Comparison of ENCODE assay signal across 22 cellular contexts in the genomic region with DNA sequence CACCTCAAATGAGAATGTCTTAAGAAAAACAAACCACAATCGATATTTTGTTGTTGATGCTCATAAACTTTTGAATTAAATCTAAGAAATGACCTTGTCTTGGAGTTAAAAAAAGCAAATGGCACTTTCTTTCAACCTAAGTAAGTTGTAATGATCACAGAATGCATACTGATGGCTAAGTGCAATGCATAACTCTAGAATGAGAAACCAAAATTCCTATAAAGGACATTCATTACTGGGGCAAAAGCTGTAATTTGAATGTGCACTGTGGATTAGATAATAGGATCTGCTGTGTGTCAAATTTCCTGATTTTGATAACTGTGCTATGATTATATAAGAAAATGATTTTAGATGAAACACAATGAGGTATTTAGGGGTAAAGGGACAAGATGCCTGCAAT. TPM values are rescaled to one million over a fixed set of nuclear protein-coding genes. Genes with fewer than 3 reads are reported as not detected.
DNase-seq lines count a peak whose midpoint lies in the region; ATAC-seq and TF ChIP-seq lines count a peak whose summit lies in the region.
"Had no signal": no experiment of that assay in that cellular context is flagged by ENCODE, and none has a peak within 500 bp of the region (broad histone marks: within the 10 kb centered on the region; RNA-seq: fewer than 3 reads in every experiment).

No MANE protein-coding gene starts in this region.

- peak overlapping the region in 1 of 2 donors; percentile 8 for H3K9ac ChIP-seq in liver (ENCODE audit: low read depth in 1 of 2, low read length in 2 of 2)

- H3K4me3 ChIP-seq in CD4-positive, CD25-positive, alpha-beta regulatory T cell (ENCODE audit: low read depth, low read length): peak overlapping the region; percentile 17
- no peak overlapping the region for H3K4me3 ChIP-seq in liver (ENCODE audit: low read depth in 1 of 3, low read length in 3 of 3)
- no peak overlapping the region for H3K4me3 ChIP-seq in prostate gland
- H3K4me3 ChIP-seq: PC-9 had no signal

- CTCF ChIA-PET in activated B cell treated with CpG ODN at 0.5 μM for 24 hours (lab: Charles Lee): no interaction called here

- H3K36me3 Mint-ChIP-seq in activated CD4-positive, alpha-beta T cell treated with anti-CD3 and anti-CD28 coated beads, Interleukin-2, amount 10 ng/mL, durations not matched to agents 24 days and 14 days (ENCODE audit: low read depth): peaks cover 74% of the 10 kb centered on the region
- peaks cover 16% of the 10 kb centered on the region for H3K36me3 Mint-ChIP-seq in CD4-positive, CD25-positive, alpha-beta regulatory T cell
- H3K36me3 Mint-ChIP-seq in activated B cell treated with CpG ODN at 0.5 μM for 24 hours (ENCODE audit: low read depth): peaks cover 54% of the 10 kb centered on the region

- no peak for DNase-seq in activated CD4-positive, alpha-beta T cell treated with anti-CD3 and anti-CD28 coated beads, Interleukin-2, amount 10 ng/mL, durations not matched to agents 24 days and 14 days
- DNase-seq in activated CD4-positive, alpha-beta T cell treated with anti-CD3 and anti-CD28 coated beads for 48 hours: no peak
- DNase-seq in CD4-positive, CD25-positive, alpha-beta regulatory T cell: no peak
- DNase-seq in activated B cell treated with CpG ODN at 0.5 μM for 24 hours: no peak
- no peak for DNase-seq in prostate gland (ENCODE audit: low spot score)
- DNase-seq in HPDE6-E6E7 (ENCODE audit: extremely low spot score): no peak
- DNase-seq: C1 segment of cervical spinal cord; DMS 273 treated with DMSO at 0.1 percent for 48 hours; foreskin melanocyte; GOT3; kidney; NCI-H1092; PC-9; stimulated activated CD8-positive, alpha-beta memory T cell treated with anti-CD3 and anti-CD28 coated beads, Interleukin-4, amount 100 ng/mL, for 48 hours; T-helper 2 cell; WERI-Rb-1 had no signal

- H3K4me3 Mint-ChIP-seq in activated CD4-positive, alpha-beta T cell treated with anti-CD3 and anti-CD28 coated beads, Interleukin-2, amount 10 ng/mL, durations not matched to agents 24 days and 14 days: peak overlapping the region; percentile 19
- peak overlapping the region in 1 of 4 donors; percentile 61 for H3K4me3 Mint-ChIP-seq in CD4-positive, CD25-positive, alpha-beta regulatory T cell
- no peak overlapping the region for H3K4me3 Mint-ChIP-seq in activated B cell treated with CpG ODN at 0.5 μM for 24 hours

- TF ChIP-seq CTCF in activated B cell treated with CpG ODN at 0.5 μM for 24 hours (IDR thresholded peaks at IDR 0.05) (no peak), liver (IDR thresholded peaks at IDR 0.05; ENCODE audit: low read depth, low read length, missing input control) (no peak), prostate gland (IDR thresholded peaks at IDR 0.05) (no peak)

- no peaks in the 10 kb centered on the region for H3K9me3 ChIP-seq in CD4-positive, CD25-positive, alpha-beta regulatory T cell (ENCODE audit: control insufficient read depth in 2 of 2, low read length in 2 of 2)
- H3K9me3 ChIP-seq in liver (ENCODE audit: control insufficient read depth in 4 of 4, low read length in 3 of 4) (no peaks in the 10 kb centered on the region), prostate gland (no peaks in the 10 kb centered on the region)

- H3K36me3 ChIP-seq in CD4-positive, CD25-positive, alpha-beta regulatory T cell (ENCODE audit: control insufficient read depth, insufficient read depth, low read length): no peaks in the 10 kb centered on the region
- H3K36me3 ChIP-seq in liver (ENCODE audit: control insufficient read depth in 4 of 4, insufficient read depth in 3 of 4, low read depth in 1 of 4, low read length in 3 of 4) (no peaks in the 10 kb centered on the region), prostate gland (no peaks in the 10 kb centered on the region)
- H3K36me3 ChIP-seq: WERI-Rb-1 had no signal

- H3K9me3 Mint-ChIP-seq in activated CD4-positive, alpha-beta T cell treated with anti-CD3 and anti-CD28 coated beads, Interleukin-2, amount 10 ng/mL, durations not matched to agents 24 days and 14 days: no peaks in the 10 kb centered on the region
- H3K9me3 Mint-ChIP-seq in CD4-positive, CD25-positive, alpha-beta regulatory T cell: peaks cover 0 to 2% (median 0%) of the 10 kb centered on the region in 7 donors
- H3K9me3 Mint-ChIP-seq in activated B cell treated with CpG ODN at 0.5 μM for 24 hours: no peaks in the 10 kb centered on the region

- H3K4me1 ChIP-seq in CD4-positive, CD25-positive, alpha-beta regulatory T cell (ENCODE audit: control insufficient read depth, insufficient read depth, low read length, poor library complexity, severe bottlenecking): peaks cover 23% of the 10 kb centered on the region
- H3K4me1 ChIP-seq in liver (ENCODE audit: control insufficient read depth in 4 of 4, insufficient read depth in 4 of 4, low read length in 3 of 4) (peaks cover 12 to 92% (median 79%) of the 10 kb centered on the region in 4 donors), prostate gland (replicated peaks) (peaks cover 5% of the 10 kb centered on the region)

- H3K27ac ChIP-seq in CD4-positive, CD25-positive, alpha-beta regulatory T cell (ENCODE audit: insufficient read depth, low read length, poor library complexity, severe bottlenecking): no peak overlapping the region
- peak overlapping the region; percentile 55 to 67 for H3K27ac ChIP-seq in liver (ENCODE audit: low read depth in 1 of 2, low read length in 2 of 2)
- H3K27ac ChIP-seq in prostate gland: peak overlapping the region in 1 of 2 donors; percentile 72
- H3K27ac ChIP-seq: PC-9, WERI-Rb-1 had no signal

- TF ChIP-seq POLR2A in prostate gland (IDR thresholded peaks at IDR 0.05): no peak

- H3K27me3 Mint-ChIP-seq in activated CD4-positive, alpha-beta T cell treated with anti-CD3 and anti-CD28 coated beads, Interleukin-2, amount 10 ng/mL, durations not matched to agents 24 days and 14 days: no peaks in the 10 kb centered on the region
- no peaks in the 10 kb centered on the region for H3K27me3 Mint-ChIP-seq in CD4-positive, CD25-positive, alpha-beta regulatory T cell
- H3K27me3 Mint-ChIP-seq in activated B cell treated with CpG ODN at 0.5 μM for 24 hours: no peaks in the 10 kb centered on the region

- peak overlapping the region; percentile 26 for H3K27ac Mint-ChIP-seq in activated CD4-positive, alpha-beta T cell treated with anti-CD3 and anti-CD28 coated beads, Interleukin-2, amount 10 ng/mL, durations not matched to agents 24 days and 14 days
- H3K27ac Mint-ChIP-seq in CD4-positive, CD25-positive, alpha-beta regulatory T cell: peak overlapping the region; percentile 22 to 66 (median 58)
- peak overlapping the region; percentile 7 for H3K27ac Mint-ChIP-seq in activated B cell treated with CpG ODN at 0.5 μM for 24 hours

- H3K27me3 ChIP-seq in CD4-positive, CD25-positive, alpha-beta regulatory T cell (ENCODE audit: control insufficient read depth, insufficient read depth, low read length): no peaks in the 10 kb centered on the region
- H3K27me3 ChIP-seq in liver (ENCODE audit: control insufficient read depth in 4 of 4, insufficient read depth in 4 of 4, low read length in 3 of 4): no peaks in the 10 kb centered on the region
- H3K27me3 ChIP-seq in prostate gland (replicated peaks; ENCODE audit: insufficient read depth): no peaks in the 10 kb centered on the region

- H3K4me1 Mint-ChIP-seq in activated CD4-positive, alpha-beta T cell treated with anti-CD3 and anti-CD28 coated beads, Interleukin-2, amount 10 ng/mL, durations not matched to agents 24 days and 14 days: peaks cover 70% of the 10 kb centered on the region
- peaks cover 60 to 89% (median 72%) of the 10 kb centered on the region in 4 donors for H3K4me1 Mint-ChIP-seq in CD4-positive, CD25-positive, alpha-beta regulatory T cell
- peaks cover 90% of the 10 kb centered on the region for H3K4me1 Mint-ChIP-seq in activated B cell treated with CpG ODN at 0.5 μM for 24 hours

- ATAC-seq in CD4-positive, CD25-positive, alpha-beta regulatory T cell (ENCODE audit: low read depth in 2 of 2): no peak
- no peak for ATAC-seq in activated B cell treated with CpG ODN at 0.5 μM for 24 hours (ENCODE audit: low read depth)
- no peak for ATAC-seq in HG02884 (IDR thresholded peaks at IDR 0.05; ENCODE audit: unreplicated experiment)

- WGBS in liver: 67% methylated on average over 1 of the region's 1 CpG
- WGBS in prostate gland: 56% methylated on average over 1 of the region's 1 CpG

- POLR2A ChIA-PET in activated B cell treated with CpG ODN at 0.5 μM for 24 hours (lab: Charles Lee): interaction anchor here (6.7 kb wide), 1 partner anchor 13 kb away, joined by 65 read pairs; a partner anchor contains a TSS

- intact Hi-C loops in activated CD4-positive, alpha-beta T cell treated with anti-CD3 and anti-CD28 coated beads, Interleukin-2, amount 10 ng/mL, durations not matched to agents 24 days and 14 days (cut with micrococcal nuclease): no loop called here
- intact Hi-C loops in activated B cell treated with CpG ODN at 0.5 μM for 24 hours (cut with micrococcal nuclease): loop anchor here (1.0 kb wide), 1 partner anchor 9 kb away; no protein-coding TSS in a partner anchor
- intact Hi-C loops in prostate gland (cut with DNase I): no loop called here

- TF ChIP-seq RAD21 in liver (IDR thresholded peaks at IDR 0.05): no peak

TF ChIP-seq in liver, 16 proteins besides CTCF, POLR2A, EP300 and RAD21 (continues in another document):
- TF ChIP-seq FOXA2 (IDR thresholded peaks at IDR 0.05) (no peak), SP1 (IDR thresholded peaks at IDR 0.05) (no peak), HNF4G (IDR thresholded peaks at IDR 0.05) (no peak), GABPA (IDR thresholded peaks at IDR 0.05 in 1 of 2, conservative IDR thresholded peaks at IDR 0.05 in 1 of 2) (no peak), NR2F2 (IDR thresholded peaks at IDR 0.05) (no peak), HNF4A (conservative IDR thresholded peaks at IDR 0.05) (no peak)

RNA-seq across cellular contexts. Expression of a gene that starts 14.3 kb away (rescaled TPM):
- 130 and 133 TPM in 2 replicates for total RNA-seq in activated CD4-positive, alpha-beta T cell treated with anti-CD3 and anti-CD28 coated beads, Interleukin-2, amount 10 ng/mL, durations not matched to agents 24 days and 14 days
- total RNA-seq in CD4-positive, CD25-positive, alpha-beta regulatory T cell: 61.4 TPM
- polyA plus RNA-seq in CD4-positive, CD25-positive, alpha-beta regulatory T cell: 10 to 100 TPM; 23.5 to 46.3 (median 27.5) TPM
- 44.5 and 44.7 TPM in 2 replicates for total RNA-seq in activated B cell treated with CpG ODN at 0.5 μM for 24 hours
- 100 to 1,000 TPM in 1 of 2 donors, 10 to 100 TPM in 1; 18.2 to 104 TPM for total RNA-seq in liver
- polyA plus RNA-seq in liver: 10 to 100 TPM; 12.1 to 22.4 TPM
- 10 to 100 TPM; 47.4 to 48.9 TPM for total RNA-seq in prostate gland

RNA-seq across cellular contexts. Expression of a gene that starts 44.9 kb away (rescaled TPM):
- total RNA-seq in activated CD4-positive, alpha-beta T cell treated with anti-CD3 and anti-CD28 coated beads, Interleukin-2, amount 10 ng/mL, durations not matched to agents 24 days and 14 days: not detected in 2 replicates
- total RNA-seq in CD4-positive, CD25-positive, alpha-beta regulatory T cell: not detected
- polyA plus RNA-seq in CD4-positive, CD25-positive, alpha-beta regulatory T cell: under 1 TPM in 2 of 4 donors, not detected in 2; 0.17 to 0.77 TPM
- not detected in 2 replicates for total RNA-seq in activated B cell treated with CpG ODN at 0.5 μM for 24 hours
- total RNA-seq in liver: under 1 TPM in 1 of 2 donors, not detected in 1; under 0.01 TPM
- polyA plus RNA-seq in liver: not detected
- under 1 TPM; 0.09 to 0.57 TPM for total RNA-seq in prostate gland
- total RNA-seq: activated CD8-positive, alpha-beta memory T cell treated with anti-CD3 and anti-CD28 coated beads for 36 hours; HT-29; lung microvascular endothelial cell; PC-9; renal cortical epithelial cell had no signal

Comparison
In these comparisons a context has a peak if more than half of its experiments do, and no peak if none do; other contexts are left out.
1. H3K27ac Mint-ChIP-seq: peak in every context shown above with its lines; median percentile 58 in CD4-positive, CD25-positive, alpha-beta regulatory T cell; 26 in activated CD4-positive, alpha-beta T cell treated with anti-CD3 and anti-CD28 coated beads, Interleukin-2, amount 10 ng/mL, durations not matched to agents 24 days and 14 days; 7 in activated B cell treated with CpG ODN at 0.5 μM for 24 hours.